18 cellular contexts compared by ENCODE assay signal in the genomic region with DNA sequence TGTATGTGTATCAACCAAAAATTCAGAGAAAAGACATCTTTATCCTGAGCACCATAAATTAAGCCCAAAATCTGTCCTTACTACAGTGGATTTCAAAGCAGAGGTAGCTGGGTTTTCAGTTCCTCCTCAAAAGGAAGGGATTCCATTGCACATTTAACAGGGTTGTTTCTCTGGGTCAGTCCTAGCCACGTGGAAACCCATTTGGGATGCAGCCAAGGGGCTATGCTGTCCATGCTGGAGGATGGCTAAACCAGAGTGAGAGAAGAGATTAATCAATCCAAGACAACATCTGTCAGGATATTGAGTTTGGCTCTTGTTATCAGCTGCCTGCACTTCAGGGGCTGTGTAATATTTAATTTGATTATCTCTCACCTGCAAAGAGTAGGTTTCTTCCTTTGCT. TPM values are rescaled to one million over a fixed set of nuclear protein-coding genes. Genes with fewer than 3 reads are reported as not detected.
DNase-seq lines count a peak whose midpoint lies in the region; ATAC-seq and TF ChIP-seq lines count a peak whose summit lies in the region.
"Had no signal": no experiment of that assay in that cellular context is flagged by ENCODE, and none has a peak within 500 bp of the region (broad histone marks: within the 10 kb centered on the region; RNA-seq: fewer than 3 reads in every experiment).

No MANE protein-coding gene starts in this region.

- DNase-seq in DMS 273 (lab: John Stamatoyannopoulos, UW; ENCODE audit: unreplicated experiment) (peak; percentile 27), DMS 273 treated with DMSO at 0.1 percent for 48 hours (lab: John Stamatoyannopoulos, UW) (no peak), NCI-H82 (lab: John Stamatoyannopoulos, UW) (peak; percentile 80), head of caudate nucleus (peak in 26 of 42 donors; percentile 8 to 74 (median 33)), MCF 10A (ENCODE audit: unreplicated experiment) (no peak)
- DNase-seq in activated naive CD4-positive, alpha-beta T cell treated with Interleukin-2 at 50 U/mL for 16 hours: no peak
- DNase-seq: AML-193; Caco-2; CD4-positive, alpha-beta T cell; DMS79 treated with DMSO at 0.1 percent for 48 hours; GF-D8; H9 had no signal

- H3K4me3 Mint-ChIP-seq in activated naive CD4-positive, alpha-beta T cell treated with anti-CD3 and anti-CD28 coated beads, Interleukin-2, amount 50 U/mL, for 24 hours: no peak overlapping the region
- H3K4me3 Mint-ChIP-seq in MCF 10A (ENCODE audit: unreplicated experiment): no peak overlapping the region
- H3K4me3 Mint-ChIP-seq: CD4-positive, alpha-beta T cell; H9; IgD-negative memory B cell had no signal

- no peaks in the 10 kb centered on the region for H3K4me1 Mint-ChIP-seq in activated naive CD4-positive, alpha-beta T cell treated with anti-CD3 and anti-CD28 coated beads, Interleukin-2, amount 50 U/mL, for 24 hours
- H3K4me1 Mint-ChIP-seq in MCF 10A (ENCODE audit: insufficient read depth, unreplicated experiment): no peaks in the 10 kb centered on the region
- H3K4me1 Mint-ChIP-seq: H9, IgD-negative memory B cell had no signal

- peaks cover 6% of the 10 kb centered on the region for H3K9me3 Mint-ChIP-seq in activated naive CD4-positive, alpha-beta T cell treated with anti-CD3 and anti-CD28 coated beads, Interleukin-2, amount 50 U/mL, for 24 hours
- no peaks in the 10 kb centered on the region for H3K9me3 Mint-ChIP-seq in MCF 10A (ENCODE audit: unreplicated experiment)
- H3K9me3 Mint-ChIP-seq: H9 had no signal

- TF ChIP-seq CTCF in MCF 10A (IDR thresholded peaks at IDR 0.05; ENCODE audit: unreplicated experiment): no peak

- BruUV-seq in MCF 10A (replicated peaks; lab: Mats Ljungman, UMichigan): no TSS peak

- ATAC-seq in GM18861 (IDR thresholded peaks at IDR 0.05; ENCODE audit: unreplicated experiment): no peak
- ATAC-seq: A549, GM12878, HepG2 had no signal

- intact Hi-C loops in head of caudate nucleus (cut with DNase I): no loop called here
- intact Hi-C loops in MCF 10A (cut with micrococcal nuclease): no loop called here

- no peaks in the 10 kb centered on the region for H3K36me3 Mint-ChIP-seq in activated naive CD4-positive, alpha-beta T cell treated with anti-CD3 and anti-CD28 coated beads, Interleukin-2, amount 50 U/mL, for 24 hours
- H3K36me3 Mint-ChIP-seq in MCF 10A (ENCODE audit: insufficient read depth, unreplicated experiment): no peaks in the 10 kb centered on the region
- H3K36me3 Mint-ChIP-seq: IgD-negative memory B cell had no signal

- H3K27me3 Mint-ChIP-seq in activated naive CD4-positive, alpha-beta T cell treated with anti-CD3 and anti-CD28 coated beads, Interleukin-2, amount 50 U/mL, for 24 hours: no peaks in the 10 kb centered on the region
- peaks cover 47% of the 10 kb centered on the region for H3K27me3 Mint-ChIP-seq in MCF 10A (ENCODE audit: insufficient read depth, unreplicated experiment)
- H3K27me3 Mint-ChIP-seq: CD4-positive, alpha-beta T cell; IgD-negative memory B cell had no signal

- peak overlapping the region; percentile 21 for H3K27ac Mint-ChIP-seq in activated naive CD4-positive, alpha-beta T cell treated with anti-CD3 and anti-CD28 coated beads, Interleukin-2, amount 50 U/mL, for 24 hours
- no peak overlapping the region for H3K27ac Mint-ChIP-seq in MCF 10A (ENCODE audit: low read depth, unreplicated experiment)
- H3K27ac Mint-ChIP-seq: CD4-positive, alpha-beta T cell; H9; IgD-negative memory B cell had no signal

- CTCF ChIA-PET in MCF 10A (lab: Yijun Ruan, JAX): no interaction called here

- POLR2A ChIA-PET in MCF 10A (lab: Yijun Ruan, JAX): no interaction called here

RNA-seq across cellular contexts. Expression of a gene that starts 28.1 kb away (rescaled TPM):
- total RNA-seq in MCF 10A (2022): not detected in 2 replicates
- total RNA-seq: Caco-2; CD4-positive, alpha-beta T cell; HepG2 had no signal

Comparison
In these comparisons a context has a peak if more than half of its experiments do, and no peak if none do; other contexts are left out.
1. DNase-seq: peak in DMS 273 (single experiment), NCI-H82 (single experiment) and head of caudate nucleus (26 of 42); none in DMS 273 treated with DMSO at 0.1 percent for 48 hours (single experiment), activated naive CD4-positive, alpha-beta T cell treated with Interleukin-2 at 50 U/mL for 16 hours (single experiment) and MCF 10A (single experiment).